ENCODE assay signal across 1 cellular context in genomic region chr6:1595271-1596087, GRCh38.
TF ChIP-seq lines count a peak whose summit lies in the region.

No MANE protein-coding gene starts in this region.

TF ChIP-seq in HCT116, 20 proteins besides CTCF, POLR2A, EP300 and RAD21:
- TF ChIP-seq REST (IDR thresholded peaks at IDR 0.05; ENCODE audit: low read depth) = no peak
- TF ChIP-seq POLR2AphosphoS5 (IDR thresholded peaks at IDR 0.05; ENCODE audit: low read depth, low read length) = no peak
- TF ChIP-seq FOSL1 (IDR thresholded peaks at IDR 0.05; ENCODE audit: low read depth) = no peak
- no peak for TF ChIP-seq EZH2 (IDR thresholded peaks at IDR 0.05)
- no peak for TF ChIP-seq TCF7L2 (IDR thresholded peaks at IDR 0.05; ENCODE audit: borderline replicate concordance, extremely low read depth, insufficient read depth, insufficient read length)
